In genomic region chr2:149715005-149715592, GRCh38 we compare ENCODE assay signal across 8 cellular contexts.
DNase-seq lines count a peak whose midpoint lies in the region; ATAC-seq and TF ChIP-seq lines count a peak whose summit lies in the region.

No MANE protein-coding gene starts in this region.

- no peak overlapping the region for H3K4me3 ChIP-seq in smooth muscle cell

- POLR2A ChIA-PET in activated CD4-positive, alpha-beta memory T cell treated with anti-CD3 and anti-CD28 coated beads, Interleukin-2, amount 10 ng/mL, durations not matched to agents 7 days and 5 days (lab: Charles Lee) = no interaction called here

- H3K27me3 ChIP-seq in smooth muscle cell (ENCODE audit: low read depth) = no peaks in the 10 kb centered on the region

- H3K4me3 Mint-ChIP-seq in activated CD4-positive, alpha-beta memory T cell treated with anti-CD3 and anti-CD28 coated beads, Interleukin-2, amount 10 ng/mL, durations not matched to agents 7 days and 5 days = no peak overlapping the region

- H2AFZ ChIP-seq in smooth muscle cell (ENCODE audit: low read depth) = no peak overlapping the region

- H3F3A ChIP-seq in smooth muscle cell (ENCODE audit: low read depth) = no peaks in the 10 kb centered on the region

- H3K9ac ChIP-seq in smooth muscle cell (ENCODE audit: low read depth) = no peak overlapping the region

- H3K9me3 Mint-ChIP-seq in activated CD4-positive, alpha-beta memory T cell treated with anti-CD3 and anti-CD28 coated beads, Interleukin-2, amount 10 ng/mL, durations not matched to agents 7 days and 5 days = no peaks in the 10 kb centered on the region

- H3K36me3 ChIP-seq in smooth muscle cell (ENCODE audit: low read depth) = no peaks in the 10 kb centered on the region

- CTCF ChIA-PET in activated CD4-positive, alpha-beta memory T cell treated with anti-CD3 and anti-CD28 coated beads, Interleukin-2, amount 10 ng/mL, durations not matched to agents 7 days and 5 days (lab: Charles Lee) = no interaction called here

- no peaks in the 10 kb centered on the region for H3K4me1 ChIP-seq in smooth muscle cell (ENCODE audit: low read depth)

- H3K27ac ChIP-seq in smooth muscle cell (ENCODE audit: low read depth) = no peak overlapping the region

- no peak overlapping the region for H3K4me2 ChIP-seq in smooth muscle cell

- DNase-seq in DMS 273 (lab: John Stamatoyannopoulos, UW; ENCODE audit: unreplicated experiment) = peak; percentile 74
- DNase-seq in NAMALWA (ENCODE audit: low spot score) = peak; percentile 42
- peak; percentile 47 for DNase-seq in ecto neural progenitor cell (ENCODE audit: low spot score)
- no peak for DNase-seq in smooth muscle cell (lab: John Stamatoyannopoulos, UW; ENCODE audit: unreplicated experiment)
- no peak for DNase-seq in NCI-H187 (lab: John Stamatoyannopoulos, UW)
- no peak for DNase-seq in activated CD4-positive, alpha-beta memory T cell treated with anti-CD3 and anti-CD28 coated beads, Interleukin-2, amount 10 ng/mL, durations not matched to agents 7 days and 5 days
- no peak for DNase-seq in T-helper 1 cell

- TF ChIP-seq CTCF in smooth muscle cell (IDR thresholded peaks at IDR 0.05; ENCODE audit: borderline replicate concordance, insufficient read depth, poor library complexity, severe bottlenecking) = peak; percentile 43

- no peak overlapping the region for H3K27ac Mint-ChIP-seq in activated CD4-positive, alpha-beta memory T cell treated with anti-CD3 and anti-CD28 coated beads, Interleukin-2, amount 10 ng/mL, durations not matched to agents 7 days and 5 days

- no peaks in the 10 kb centered on the region for H3K27me3 Mint-ChIP-seq in activated CD4-positive, alpha-beta memory T cell treated with anti-CD3 and anti-CD28 coated beads, Interleukin-2, amount 10 ng/mL, durations not matched to agents 7 days and 5 days

- WGBS in smooth muscle cell (ENCODE audit: low lambda C conversion rate) = 62% methylated on average over 3 of the region's 3 CpGs

- H3K36me3 Mint-ChIP-seq in activated CD4-positive, alpha-beta memory T cell treated with anti-CD3 and anti-CD28 coated beads, Interleukin-2, amount 10 ng/mL, durations not matched to agents 7 days and 5 days (ENCODE audit: low read depth) = no peaks in the 10 kb centered on the region

- H3K4me1 Mint-ChIP-seq in activated CD4-positive, alpha-beta memory T cell treated with anti-CD3 and anti-CD28 coated beads, Interleukin-2, amount 10 ng/mL, durations not matched to agents 7 days and 5 days = no peaks in the 10 kb centered on the region

- H4K20me1 ChIP-seq in smooth muscle cell (ENCODE audit: low read depth) = no peaks in the 10 kb centered on the region

- H3K79me2 ChIP-seq in smooth muscle cell (ENCODE audit: low read depth) = no peaks in the 10 kb centered on the region

- peak; percentile 62 for ATAC-seq in GM21423 (IDR thresholded peaks at IDR 0.05; ENCODE audit: unreplicated experiment)

- H3K9me3 ChIP-seq in smooth muscle cell (replicated peaks; ENCODE audit: low read depth) = no peaks in the 10 kb centered on the region

Comparison
In these comparisons a context has a peak if more than half of its experiments do, and no peak if none do; other contexts are left out.
1. DNase-seq: peak in DMS 273 (single experiment), NAMALWA (single experiment) and ecto neural progenitor cell (single experiment); none in smooth muscle cell (single experiment), NCI-H187 (0 of 2), activated CD4-positive, alpha-beta memory T cell treated with anti-CD3 and anti-CD28 coated beads, Interleukin-2, amount 10 ng/mL, durations not matched to agents 7 days and 5 days (single experiment) and T-helper 1 cell (0 of 5).